ENCODE assay signal across 25 cellular contexts in genomic region chr4:110104661-110105060, GRCh38.
DNase-seq lines count a peak whose midpoint lies in the region; ATAC-seq and TF ChIP-seq lines count a peak whose summit lies in the region.
"Had no signal": no experiment of that assay in that cellular context is flagged by ENCODE, and none has a peak within 500 bp of the region (broad histone marks: within the 10 kb centered on the region; RNA-seq: fewer than 3 reads in every experiment).

No MANE protein-coding gene starts in this region.

- POLR2A ChIA-PET in OCI-LY7 (lab: Charles Lee), result interaction anchor here (0.7 kb wide), 1 partner anchor 8 kb away, joined by 4 read pairs; no protein-coding TSS in a partner anchor

- intact Hi-C loops in Right ventricle myocardium superior (cut with DNase I) (no loop called here), OCI-LY7 (cut with micrococcal nuclease; ENCODE audit: unreplicated experiment) (no loop called here)

- H4K20me1 ChIP-seq in OCI-LY7 (ENCODE audit: insufficient read depth, low read length), result no peaks in the 10 kb centered on the region

- no peak overlapping the region for H3K4me3 ChIP-seq in cardiac muscle cell
- no peak overlapping the region for H3K4me3 ChIP-seq in OCI-LY7 (ENCODE audit: low read depth, low read length, poor library complexity, severe bottlenecking)
- H3K4me3 ChIP-seq: SK-N-MC, spleen had no signal

- no peaks in the 10 kb centered on the region for H3K9me3 ChIP-seq in cardiac muscle cell (ENCODE audit: low read depth)
- H3K9me3 ChIP-seq in OCI-LY7 (ENCODE audit: low read length), result no peaks in the 10 kb centered on the region
- H3K9me3 ChIP-seq: BE2C, Caco-2, spleen had no signal

- CTCF ChIA-PET in OCI-LY7 (lab: Charles Lee; ENCODE audit: unreplicated experiment), result no interaction called here

- H3K4me2 ChIP-seq in OCI-LY7 (ENCODE audit: low read length), result no peak overlapping the region
- H3K4me2 ChIP-seq: KMS-11 had no signal

- no peaks in the 10 kb centered on the region for H3K79me2 ChIP-seq in OCI-LY7 (ENCODE audit: insufficient read depth, low read depth, low read length)
- H3K79me2 ChIP-seq: parathyroid adenoma had no signal

- H2AFZ ChIP-seq in OCI-LY7 (ENCODE audit: low read length), result no peak overlapping the region
- H2AFZ ChIP-seq: parathyroid adenoma had no signal

- H3K4me1 ChIP-seq in cardiac muscle cell (ENCODE audit: low read depth) (peaks cover 11% of the 10 kb centered on the region), OCI-LY7 (ENCODE audit: insufficient read depth, low read length, poor library complexity, severe bottlenecking) (no peaks in the 10 kb centered on the region)
- H3K4me1 ChIP-seq: parathyroid adenoma had no signal

- TF ChIP-seq CTCF in cardiac muscle cell (IDR thresholded peaks at IDR 0.05; ENCODE audit: low read depth, low read length) (no peak), OCI-LY7 (conservative IDR thresholded peaks at IDR 0.05; ENCODE audit: low read length) (no peak)

- DNase-seq in cardiac muscle cell (ENCODE audit: low read depth in 1 of 2, low spot score in 1 of 2) (no peak), Right ventricle myocardium superior (no peak), cerebellar nuclear complex (lab: John Stamatoyannopoulos, UW) (peak; percentile 25 to 57), medulla oblongata (ENCODE audit: extremely low spot score) (peak; percentile 75), OCI-LY7 (ENCODE audit: low spot score) (no peak), erythroblast (lab: John Stamatoyannopoulos, UW) (no peak)
- DNase-seq: activated CD4-positive, alpha-beta T cell treated with anti-CD3 and anti-CD28 coated beads for 1 hour; activated T-cell treated with anti-CD3 and anti-CD28 coated beads for 4 hours; aorta; BE2C; Caco-2; dermis blood vessel endothelial cell; DMS79 treated with DMSO at 0.1 percent for 48 hours; kidney; NCI-H1694 treated with DMSO at 0.1 percent for 48 hours; NCI-H526; right cardiac atrium; spleen; T-helper 17 cell had no signal

- peaks cover 12% of the 10 kb centered on the region for H3K36me3 ChIP-seq in cardiac muscle cell
- H3K36me3 ChIP-seq in OCI-LY7 (ENCODE audit: insufficient read depth, low read length), result peaks cover 44% of the 10 kb centered on the region
- H3K36me3 ChIP-seq: spleen had no signal

- BruUV-seq in OCI-LY7 (replicated peaks; lab: Mats Ljungman, UMichigan), result no TSS peak

- ATAC-seq in Right ventricle myocardium superior (ENCODE audit: poor library complexity) (no peak), GM21528 (IDR thresholded peaks at IDR 0.05; ENCODE audit: low FRiP score, unreplicated experiment) (no peak), HG03442 (IDR thresholded peaks at IDR 0.05; ENCODE audit: unreplicated experiment) (no peak)
- ATAC-seq: right cardiac atrium, T-helper 17 cell had no signal

- no peak for TF ChIP-seq POLR2A in erythroblast (IDR thresholded peaks at IDR 0.05; ENCODE audit: low read length)

- no peaks in the 10 kb centered on the region for H3K9me2 ChIP-seq in OCI-LY7 (ENCODE audit: insufficient read depth, low read length)

- peak overlapping the region; percentile 62 for H3K27ac ChIP-seq in cardiac muscle cell
- no peak overlapping the region for H3K27ac ChIP-seq in OCI-LY7 (ENCODE audit: low read depth, low read length, poor library complexity, severe bottlenecking)
- H3K27ac ChIP-seq: KMS-11, parathyroid adenoma, RWPE1, SK-N-MC, spleen had no signal

- H3K27me3 ChIP-seq in cardiac muscle cell, result no peaks in the 10 kb centered on the region
- H3K27me3 ChIP-seq: BE2C, spleen had no signal

Comparison
In these comparisons a context has a peak if more than half of its experiments do, and no peak if none do; other contexts are left out.
1. DNase-seq: peak in cerebellar nuclear complex (2 of 2) and medulla oblongata (single experiment); none in cardiac muscle cell (0 of 2), Right ventricle myocardium superior (single experiment), OCI-LY7 (single experiment) and erythroblast (0 of 2).